In the genomic region with DNA sequence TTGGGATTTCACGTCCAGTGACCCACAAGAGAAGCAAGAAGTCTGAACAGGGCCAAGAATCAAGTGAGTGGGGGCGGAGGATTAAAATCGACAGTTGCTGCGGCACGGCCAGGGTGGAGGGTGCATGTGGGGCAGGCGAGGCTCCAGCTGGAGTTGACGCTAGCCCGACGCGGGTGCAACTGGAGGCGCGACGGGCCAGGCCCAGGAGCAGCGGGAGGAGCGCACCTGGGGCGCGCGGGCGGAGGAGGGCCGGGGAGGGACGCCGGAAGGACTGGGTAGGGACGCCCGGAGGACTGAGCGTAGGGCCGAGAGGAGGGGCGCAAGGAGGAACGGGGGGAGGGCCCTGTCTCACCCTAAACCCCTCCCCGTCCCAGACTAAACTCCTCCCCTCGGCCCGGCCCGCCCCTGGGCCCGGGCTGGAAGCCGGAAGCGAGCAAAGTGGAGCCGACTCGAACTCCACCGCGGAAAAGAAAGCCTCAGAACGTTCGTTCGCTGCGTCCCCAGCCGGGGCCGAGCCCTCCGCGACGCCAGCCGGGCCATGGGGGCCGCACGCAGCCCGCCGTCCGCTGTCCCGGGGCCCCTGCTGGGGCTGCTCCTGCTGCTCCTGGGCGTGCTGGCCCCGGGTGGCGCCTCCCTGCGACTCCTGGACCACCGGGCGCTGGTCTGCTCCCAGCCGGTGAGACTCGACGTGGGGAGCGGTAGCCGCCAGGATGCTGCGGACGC, we compare ENCODE assay signal across 8 cellular contexts. TPM values are rescaled to one million over a fixed set of nuclear protein-coding genes. Genes with fewer than 3 reads are reported as not detected.
A peak's percentile ranks its signal among the peaks of the same experiment; 100 is the strongest.
DNase-seq lines count a peak whose midpoint lies in the region; ATAC-seq and TF ChIP-seq lines count a peak whose summit lies in the region.

A gene with protein sequence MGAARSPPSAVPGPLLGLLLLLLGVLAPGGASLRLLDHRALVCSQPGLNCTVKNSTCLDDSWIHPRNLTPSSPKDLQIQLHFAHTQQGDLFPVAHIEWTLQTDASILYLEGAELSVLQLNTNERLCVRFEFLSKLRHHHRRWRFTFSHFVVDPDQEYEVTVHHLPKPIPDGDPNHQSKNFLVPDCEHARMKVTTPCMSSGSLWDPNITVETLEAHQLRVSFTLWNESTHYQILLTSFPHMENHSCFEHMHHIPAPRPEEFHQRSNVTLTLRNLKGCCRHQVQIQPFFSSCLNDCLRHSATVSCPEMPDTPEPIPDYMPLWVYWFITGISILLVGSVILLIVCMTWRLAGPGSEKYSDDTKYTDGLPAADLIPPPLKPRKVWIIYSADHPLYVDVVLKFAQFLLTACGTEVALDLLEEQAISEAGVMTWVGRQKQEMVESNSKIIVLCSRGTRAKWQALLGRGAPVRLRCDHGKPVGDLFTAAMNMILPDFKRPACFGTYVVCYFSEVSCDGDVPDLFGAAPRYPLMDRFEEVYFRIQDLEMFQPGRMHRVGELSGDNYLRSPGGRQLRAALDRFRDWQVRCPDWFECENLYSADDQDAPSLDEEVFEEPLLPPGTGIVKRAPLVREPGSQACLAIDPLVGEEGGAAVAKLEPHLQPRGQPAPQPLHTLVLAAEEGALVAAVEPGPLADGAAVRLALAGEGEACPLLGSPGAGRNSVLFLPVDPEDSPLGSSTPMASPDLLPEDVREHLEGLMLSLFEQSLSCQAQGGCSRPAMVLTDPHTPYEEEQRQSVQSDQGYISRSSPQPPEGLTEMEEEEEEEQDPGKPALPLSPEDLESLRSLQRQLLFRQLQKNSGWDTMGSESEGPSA (plus strand): TSS at position 447 of the 723 bp plus-strand sequence. CDS start 92 bp downstream, at position 539.

- 1% methylated on average over 37 to 62 of the region's 68 CpGs for WGBS in upper lobe of left lung, 2 donors

- peak; percentile 67 for DNase-seq in GM12864 (ENCODE audit: low read depth)
- DNase-seq in NCI-H128 (lab: John Stamatoyannopoulos, UW; ENCODE audit: unreplicated experiment), result peak; percentile 32
- peak; percentile 90 for DNase-seq in T follicular helper cell (ENCODE audit: low read depth)
- peak; percentile 82 for DNase-seq in amniotic epithelial cell (ENCODE audit: low read depth)
- peak; percentile 90 for DNase-seq in left ventricle myocardium inferior
- DNase-seq in posterior vena cava (ENCODE audit: low spot score), result peak; percentile 97
- peak; percentile 95 to 97 for DNase-seq in upper lobe of left lung

- no peak for TF ChIP-seq EP300 in upper lobe of left lung (IDR thresholded peaks at IDR 0.05)

- no peaks in the 10 kb centered on the region for H3K9me3 ChIP-seq in left ventricle myocardium inferior (replicated peaks)
- no peaks in the 10 kb centered on the region for H3K9me3 ChIP-seq in upper lobe of left lung

- peak; percentile 49 to 95 (median 82) for TF ChIP-seq POLR2A in upper lobe of left lung (IDR thresholded peaks at IDR 0.05)

- peak within 1 kb of the TSS; percentile 85 for H3K4me3 ChIP-seq in GM12864 (ENCODE audit: low read depth, low read length)
- peak within 1 kb of the TSS; percentile 86 for H3K4me3 ChIP-seq in left ventricle myocardium inferior
- peak within 1 kb of the TSS; percentile 66 to 86 (median 71) for H3K4me3 ChIP-seq in upper lobe of left lung

- no peak for TF ChIP-seq CTCF in GM12864 (IDR thresholded peaks at IDR 0.05; ENCODE audit: low read depth, low read length, missing control alignments)
- TF ChIP-seq CTCF in left ventricle myocardium inferior (IDR thresholded peaks at IDR 0.05; ENCODE audit: borderline replicate concordance), result peak; percentile 6
- TF ChIP-seq CTCF in upper lobe of left lung (IDR thresholded peaks at IDR 0.05), result peak in 1 of 6 experiments; percentile 21

- intact Hi-C loops in left ventricle myocardium inferior (cut with micrococcal nuclease) (loop anchor here (10.0 kb wide), 1 partner anchor 80 kb away; no protein-coding TSS in a partner anchor), posterior vena cava (cut with DNase I) (loop anchor here in 1 of 2 donors (10.0 kb wide), 1 partner anchor 410 kb away; no protein-coding TSS in a partner anchor)

- H3K27me3 ChIP-seq in left ventricle myocardium inferior (ENCODE audit: low read depth), result no peaks in the 10 kb centered on the region
- no peaks in the 10 kb centered on the region for H3K27me3 ChIP-seq in upper lobe of left lung

- H3K27ac ChIP-seq in left ventricle myocardium inferior (replicated peaks) (peak within 1 kb of the TSS; percentile 87), upper lobe of left lung (peak within 1 kb of the TSS; percentile 91 to 98 (median 96))

- H3K4me1 ChIP-seq in left ventricle myocardium inferior (peaks cover 35% of the 10 kb centered on the region), upper lobe of left lung (peaks cover 24 to 43% (median 28%) of the 10 kb centered on the region in 4 donors)

- peak; percentile 92 for ATAC-seq in HG02623 (IDR thresholded peaks at IDR 0.05; ENCODE audit: unreplicated experiment)
- peak; percentile 99 for ATAC-seq in upper lobe of left lung (ENCODE audit: low FRiP score in 2 of 2)

- no peaks in the 10 kb centered on the region for H3K36me3 ChIP-seq in left ventricle myocardium inferior
- H3K36me3 ChIP-seq in upper lobe of left lung, result no peaks in the 10 kb centered on the region

RNA-seq across cellular contexts. Expression of the gene that starts here (rescaled TPM):
- total RNA-seq in left ventricle myocardium inferior (7.6 TPM), posterior vena cava (10 to 100 TPM; 11.5 to 21.8 TPM), upper lobe of left lung (10 to 100 TPM; 22.6 to 58.9 (median 35.9) TPM)

Comparison
In these comparisons a context has a peak if more than half of its experiments do, and no peak if none do; other contexts are left out.
1. Peak in every context shown above with its lines: DNase-seq, ATAC-seq, H3K4me3 ChIP-seq and H3K27ac ChIP-seq.
2. DNase-seq: peak in every context shown above with its lines; median percentile 97 in posterior vena cava; 96 in upper lobe of left lung; 90 in T follicular helper cell; 90 in left ventricle myocardium inferior; 82 in amniotic epithelial cell; 67 in GM12864; 32 in NCI-H128.